ENCODE assay signal across 16 cellular contexts in the genomic region with DNA sequence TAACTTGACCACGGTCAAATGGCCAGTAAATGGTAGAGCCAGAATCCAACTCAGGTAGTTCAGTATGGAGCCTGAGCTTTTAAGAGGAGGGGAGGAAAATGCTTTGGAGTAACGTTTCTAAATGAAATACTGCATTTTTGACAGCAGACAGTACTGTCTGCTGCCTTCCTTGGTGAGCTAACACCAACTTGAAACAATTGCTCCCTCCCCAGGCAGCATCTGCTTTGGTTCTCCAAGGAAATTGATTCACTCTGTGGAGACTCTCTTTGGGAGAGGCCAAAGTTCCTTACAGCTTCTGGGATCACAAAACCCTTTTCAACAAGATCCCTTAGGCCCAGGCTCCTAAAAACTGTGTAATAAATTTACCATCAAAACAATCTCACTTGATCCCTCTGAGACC.
DNase-seq lines count a peak whose midpoint lies in the region; ATAC-seq and TF ChIP-seq lines count a peak whose summit lies in the region.
"Had no signal": no experiment of that assay in that cellular context is flagged by ENCODE, and none has a peak within 500 bp of the region (broad histone marks: within the 10 kb centered on the region; RNA-seq: fewer than 3 reads in every experiment).

No MANE protein-coding gene starts in this region.

- peak overlapping the region; percentile 59 for H2AFZ ChIP-seq in parathyroid adenoma

- H3K4me1 Mint-ChIP-seq in T-cell, result peaks cover 0 to 2% (median under 1%) of the 10 kb centered on the region in 3 donors
- H3K4me1 Mint-ChIP-seq: WTC11 had no signal

- CTCF ChIA-PET in T-cell (lab: Charles Lee), result interaction anchor here in 1 of 2 donors (1.0 kb wide), 1 partner anchor 75 kb away, joined by 3 read pairs; a partner anchor contains a TSS

- H3K36me3 ChIP-seq in adipocyte (ENCODE audit: control insufficient read depth, insufficient read depth, low read length, severe bottlenecking) (no peaks in the 10 kb centered on the region), parathyroid adenoma (ENCODE audit: control insufficient read depth, insufficient read depth, low read length) (no peaks in the 10 kb centered on the region)
- H3K36me3 ChIP-seq: colonic mucosa, tibial artery had no signal

- no peaks in the 10 kb centered on the region for H3K9me3 Mint-ChIP-seq in T-cell
- H3K9me3 Mint-ChIP-seq: activated T-helper 2 cell treated with anti-CD3 and anti-CD28 coated beads, Interferon-gamma antibody, Interleukin-2, Interleukin-4, amounts not matched to agents 10 μg/mL and 5 μg/mL and 100 μg/mL, durations not matched to agents 14 hours and 24 hours and 36 hours had no signal

- H3K27ac Mint-ChIP-seq in T-cell, result no peak overlapping the region
- H3K27ac Mint-ChIP-seq: activated T-helper 2 cell treated with anti-CD3 and anti-CD28 coated beads, Interferon-gamma antibody, Interleukin-2, Interleukin-4, amounts not matched to agents 10 μg/mL and 5 μg/mL and 100 μg/mL, durations not matched to agents 14 hours and 24 hours and 36 hours; WTC11 had no signal

- H3K4me3 Mint-ChIP-seq in T-cell, result no peak overlapping the region
- H3K4me3 Mint-ChIP-seq: WTC11 had no signal

- no peaks in the 10 kb centered on the region for H3K27me3 ChIP-seq in adipocyte (replicated peaks; ENCODE audit: control insufficient read depth, insufficient read depth, low read length)
- no peaks in the 10 kb centered on the region for H3K27me3 ChIP-seq in parathyroid adenoma (ENCODE audit: control insufficient read depth, insufficient read depth, low read length)
- H3K27me3 ChIP-seq: colonic mucosa, tibial artery had no signal

- POLR2A ChIA-PET in T-cell (lab: Charles Lee), result no interaction called here

- TF ChIP-seq CTCF in fibroblast of villous mesenchyme (IDR thresholded peaks at IDR 0.05; ENCODE audit: insufficient read depth, low read depth, low read length) (no peak), parathyroid adenoma (IDR thresholded peaks at IDR 0.05) (no peak)

- H3K9ac ChIP-seq in adipocyte (ENCODE audit: low read length), result peak overlapping the region; percentile 46
- no peak overlapping the region for H3K9ac ChIP-seq in parathyroid adenoma
- H3K9ac ChIP-seq: KMS-11 had no signal

- H3K27me3 Mint-ChIP-seq in T-cell, result no peaks in the 10 kb centered on the region

- no peaks in the 10 kb centered on the region for H3K36me3 Mint-ChIP-seq in T-cell

- no peak overlapping the region for H3K4me2 ChIP-seq in parathyroid adenoma (ENCODE audit: low read length)
- H3K4me2 ChIP-seq: KMS-11 had no signal

- peaks cover 21% of the 10 kb centered on the region for H3K4me1 ChIP-seq in adipocyte (ENCODE audit: control insufficient read depth, insufficient read depth, low read length)
- H3K4me1 ChIP-seq in parathyroid adenoma, result peaks cover 11% of the 10 kb centered on the region
- H3K4me1 ChIP-seq: colonic mucosa had no signal

- ATAC-seq in T-cell (replicated peaks in 1 of 4), result no peak
- no peak for ATAC-seq in GM21786 (IDR thresholded peaks at IDR 0.05; ENCODE audit: unreplicated experiment)
- no peak for ATAC-seq in HG03378 (IDR thresholded peaks at IDR 0.05; ENCODE audit: unreplicated experiment)
- ATAC-seq: WTC11 had no signal

- no peaks in the 10 kb centered on the region for H3K79me2 ChIP-seq in parathyroid adenoma

- DNase-seq in GM03348 (ENCODE audit: low spot score) (peak; percentile 50), adipocyte (ENCODE audit: low read depth) (peak; percentile 49), fibroblast of villous mesenchyme (ENCODE audit: low read depth) (peak; percentile 12), T-cell (no peak)
- DNase-seq: colonic mucosa, hippocampal formation, midbrain, tibial artery had no signal

- H3K27ac ChIP-seq in parathyroid adenoma, result no peak overlapping the region
- H3K27ac ChIP-seq: colonic mucosa, epithelial cell of prostate, HL-60, KMS-11 had no signal

- no peaks in the 10 kb centered on the region for H3K9me3 ChIP-seq in adipocyte (ENCODE audit: control insufficient read depth, low read length)
- H3K9me3 ChIP-seq in parathyroid adenoma (ENCODE audit: control insufficient read depth, low read length), result no peaks in the 10 kb centered on the region
- H3K9me3 ChIP-seq: colonic mucosa, tibial artery had no signal

- H3K4me3 ChIP-seq in adipocyte (ENCODE audit: low read length), result no peak overlapping the region
- no peak overlapping the region for H3K4me3 ChIP-seq in fibroblast of villous mesenchyme (ENCODE audit: low read depth, low read length)
- no peak overlapping the region for H3K4me3 ChIP-seq in parathyroid adenoma (ENCODE audit: low read depth, low read length)
- H3K4me3 ChIP-seq: colonic mucosa, tibial artery had no signal

Comparison
In these comparisons a context has a peak if more than half of its experiments do, and no peak if none do; other contexts are left out.
1. DNase-seq: peak in GM03348 (single experiment), adipocyte (single experiment) and fibroblast of villous mesenchyme (single experiment); none in T-cell (0 of 34).